1 cellular context compared by ENCODE assay signal in genomic region chr2:45269149-45269793, GRCh38.
TF ChIP-seq lines count a peak whose summit lies in the region.

No MANE protein-coding gene starts in this region.

TF ChIP-seq in SK-N-SH treated with all-trans-retinoic acid at 6 μM for 48 hours, 23 proteins besides CTCF, POLR2A, EP300 and RAD21 (continued from another document):
- no peak for TF ChIP-seq CSRNP3 (CRISPR knock-in tag; IDR thresholded peaks at IDR 0.05)
- no peak for TF ChIP-seq TSHZ2 (CRISPR knock-in tag; IDR thresholded peaks at IDR 0.05)
- no peak for TF ChIP-seq ZFP3 (CRISPR knock-in tag; IDR thresholded peaks at IDR 0.05)
- TF ChIP-seq ESRRG (CRISPR knock-in tag; IDR thresholded peaks at IDR 0.05) = no peak
- no peak for TF ChIP-seq CSDC2 (CRISPR knock-in tag; IDR thresholded peaks at IDR 0.05)
